In genomic region chr11:122440783-122441701, GRCh38 we compare ENCODE assay signal across 9 cellular contexts.
A peak's percentile ranks its signal among the peaks of the same experiment; 100 is the strongest.
DNase-seq lines count a peak whose midpoint lies in the region; ATAC-seq and TF ChIP-seq lines count a peak whose summit lies in the region.
"Had no signal": no experiment of that assay in that cellular context is flagged by ENCODE, and none has a peak within 500 bp of the region (broad histone marks: within the 10 kb centered on the region; RNA-seq: fewer than 3 reads in every experiment).

No MANE protein-coding gene starts in this region.

- ATAC-seq in left lobe of liver (peak; percentile 50), GM19463 (IDR thresholded peaks at IDR 0.05; ENCODE audit: unreplicated experiment) (no peak), HG02610 (IDR thresholded peaks at IDR 0.05; ENCODE audit: unreplicated experiment) (no peak)

- DNase-seq in NCI-H1092 (lab: John Stamatoyannopoulos, UW): peak; percentile 73
- DNase-seq in choroid plexus epithelial cell (ENCODE audit: low read depth): peak; percentile 34
- peak; percentile 67 for DNase-seq in left lobe of liver (ENCODE audit: low spot score)
- DNase-seq in superior temporal gyrus (ENCODE audit: extremely low spot score): peak; percentile 75
- no peak for DNase-seq in stimulated activated CD4-positive, alpha-beta T cell treated with anti-CD3 and anti-CD28 coated beads, Interleukin-4, amount 100 ng/mL, for 1 hour
- no peak for DNase-seq in NCI-H1436 (lab: John Stamatoyannopoulos, UW)
- DNase-seq: activated CD4-positive, alpha-beta T cell treated with anti-CD3 and anti-CD28 coated beads for 48 hours had no signal

- no peak for TF ChIP-seq CTCF in choroid plexus epithelial cell (conservative IDR thresholded peaks at IDR 0.05; ENCODE audit: low read depth, low read length)

- peak overlapping the region; percentile 50 for H3K4me3 ChIP-seq in choroid plexus epithelial cell (ENCODE audit: low read depth, low read length)

Comparison
In these comparisons a context has a peak if more than half of its experiments do, and no peak if none do; other contexts are left out.
1. DNase-seq: peak in NCI-H1092 (single experiment), choroid plexus epithelial cell (single experiment), left lobe of liver (single experiment) and superior temporal gyrus (single experiment); none in stimulated activated CD4-positive, alpha-beta T cell treated with anti-CD3 and anti-CD28 coated beads, Interleukin-4, amount 100 ng/mL, for 1 hour (single experiment) and NCI-H1436 (single experiment).